In the genomic region with DNA sequence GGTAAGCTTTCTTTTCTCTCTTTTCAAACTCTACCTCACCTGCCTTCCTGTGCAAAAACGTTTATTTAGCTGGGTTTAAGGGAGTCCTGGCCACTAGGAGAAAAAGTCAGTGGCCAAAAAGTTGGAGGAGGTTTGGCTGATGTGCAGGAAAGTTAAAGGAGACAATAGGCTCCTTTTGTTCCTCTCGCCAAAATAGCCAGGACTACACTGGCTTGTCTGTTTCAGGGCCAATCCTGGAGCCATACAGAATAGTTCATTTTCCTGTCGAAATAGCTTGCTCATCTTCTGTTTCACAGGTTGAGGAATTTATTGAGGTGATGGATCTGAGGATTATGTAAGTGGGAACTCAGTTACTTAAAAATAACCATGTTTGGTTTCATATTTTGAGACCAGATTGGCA, we compare ENCODE assay signal across 10 cellular contexts. TPM values are rescaled to one million over a fixed set of nuclear protein-coding genes. Genes with fewer than 3 reads are reported as not detected.
DNase-seq lines count a peak whose midpoint lies in the region; ATAC-seq, FAIRE-seq and TF ChIP-seq lines count a peak whose summit lies in the region.
"Had no signal": no experiment of that assay in that cellular context is flagged by ENCODE, and none has a peak within 500 bp of the region (broad histone marks: within the 10 kb centered on the region; RNA-seq: fewer than 3 reads in every experiment).

No MANE protein-coding gene starts in this region.

- no peaks in the 10 kb centered on the region for H3K9me3 ChIP-seq in AG04450 (ENCODE audit: control insufficient read depth, insufficient read depth, low read length)
- no peaks in the 10 kb centered on the region for H3K9me3 ChIP-seq in K562 (replicated peaks; ENCODE audit: control insufficient read depth, insufficient read depth, low read depth, low read length)
- H3K9me3 ChIP-seq in iPS-18a (ENCODE audit: control insufficient read depth, low read depth, low read length): peaks cover 18% of the 10 kb centered on the region

- peaks cover 71% of the 10 kb centered on the region for H3K79me2 ChIP-seq in K562 (ENCODE audit: control insufficient read depth, insufficient read depth, low read length)

- no peaks in the 10 kb centered on the region for H4K20me1 ChIP-seq in K562 (replicated peaks; ENCODE audit: control insufficient read depth, insufficient read depth, low read length)

- H3K4me2 ChIP-seq in K562 (ENCODE audit: insufficient read depth, low read length): peak overlapping the region; percentile 85

- ATAC-seq in K562 (no peak), HG03460 (IDR thresholded peaks at IDR 0.05; ENCODE audit: unreplicated experiment) (no peak)

- no peaks in the 10 kb centered on the region for H3K27me3 ChIP-seq in AG04450 (ENCODE audit: control insufficient read depth, insufficient read depth, low read length)
- H3K27me3 ChIP-seq in K562 (ENCODE audit: control insufficient read depth in 2 of 2, insufficient read depth in 2 of 2, low read length in 2 of 2): no peaks in the 10 kb centered on the region
- H3K27me3 ChIP-seq in iPS-18a (ENCODE audit: control insufficient read depth, insufficient read depth, low read length): no peaks in the 10 kb centered on the region

- no TSS peak for BruUV-seq in K562 (replicated peaks; lab: Mats Ljungman, UMichigan)

- TF ChIP-seq POLR2A in K562 (conservative IDR thresholded peaks at IDR 0.05): no peak

- POLR2A ChIA-PET in AG04450 (lab: Yijun Ruan, JAX) (no interaction called here), K562 (lab: Yijun Ruan, JAX) (interaction anchor here (0.6 to 1.4 kb wide), 9 partner anchors 9 to 504 kb away, joined by 3 to 5 read pairs (median 3); no protein-coding TSS in a partner anchor)

- peaks cover 31% of the 10 kb centered on the region for H3K36me3 ChIP-seq in K562 (ENCODE audit: control insufficient read depth, insufficient read depth, low read length)
- H3K36me3 ChIP-seq in iPS-18a (ENCODE audit: control insufficient read depth, low read depth, low read length): peaks cover 5% of the 10 kb centered on the region

- no peaks in the 10 kb centered on the region for H3K9me1 ChIP-seq in K562 (ENCODE audit: control insufficient read depth, insufficient read depth, low read length)

- no peak for FAIRE-seq in K562 (lab: Jason Lieb, UNC)
- FAIRE-seq: TTC549 had no signal

- no peak for TF ChIP-seq CTCF in AG04450 (IDR thresholded peaks at IDR 0.05; ENCODE audit: low read depth, low read length)
- TF ChIP-seq CTCF in K562 (IDR thresholded peaks at IDR 0.05 in 2 of 3, conservative IDR thresholded peaks at IDR 0.05 in 1 of 3; ENCODE audit: insufficient read depth in 2 of 3, low read depth in 1 of 3, low read length in 3 of 3): no peak

- DNase-seq in AG04450 (ENCODE audit: low read depth, low spot score) (no peak), K562 (ENCODE audit: extremely low read depth in 1 of 4, low spot score in 3 of 4) (no peak), putamen (ENCODE audit: low spot score) (peak; percentile 1), EL (no peak), CD1c-positive myeloid dendritic cell (ENCODE audit: extremely low spot score) (no peak), NCI-H2081 treated with DMSO at 0.1 percent for 48 hours (lab: John Stamatoyannopoulos, UW) (no peak)
- DNase-seq: NCI-H146 had no signal

- WGBS in K562 (ENCODE audit: insufficient coverage, low coverage, missing lambda C conversion rate): 0% methylated on average over 3 of the region's 3 CpGs

- peak overlapping the region; percentile 64; the same call in 1 of the 2 replicates for H2AFZ ChIP-seq in K562 (ENCODE audit: low read depth, low read length)

- in situ Hi-C loops in K562 (cut with MboI): no loop called here

- TF ChIP-seq RAD21 in K562 (CRISPR knock-in tag; conservative IDR thresholded peaks at IDR 0.05 in 1 of 2, IDR thresholded peaks at IDR 0.05 in 1 of 2): no peak

- CTCF ChIA-PET in AG04450 (lab: Charles Lee): no interaction called here
- CTCF ChIA-PET in K562 (lab: Yijun Ruan, JAX; ENCODE audit: low intra/inter-chr PET ratio): no interaction called here

- H3K4me1 ChIP-seq in K562 (replicated peaks in 1 of 2; ENCODE audit: control insufficient read depth in 2 of 2, insufficient read depth in 2 of 2, low read length in 2 of 2) (peaks cover 0 to 20% of the 10 kb centered on the region in 2 experiments; a peak in 2 of 5 replicates), iPS-18a (ENCODE audit: control insufficient read depth, low read depth, low read length) (no peaks in the 10 kb centered on the region)

- intact Hi-C loops in K562 (cut with micrococcal nuclease): loop anchor here (5.0 kb wide), 2 partner anchors 132 to 147 kb away; no protein-coding TSS in a partner anchor

- H3K4me3 ChIP-seq in AG04450 (ENCODE audit: low read depth, low read length): peak overlapping the region; percentile 63
- H3K4me3 ChIP-seq in K562: peak overlapping the region; percentile 66
- H3K4me3 ChIP-seq in iPS-18a (ENCODE audit: low read length): peak overlapping the region; percentile 78

- no peak for TF ChIP-seq EP300 in K562 (IDR thresholded peaks at IDR 0.05; ENCODE audit: low read length)

- H3K9ac ChIP-seq in K562 (ENCODE audit: insufficient read depth in 1 of 2, low read depth in 2 of 2, low read length in 2 of 2) (peak overlapping the region; percentile 28 to 78; a peak in 3 of 4 replicates), iPS-18a (ENCODE audit: low read length) (peak overlapping the region; percentile 63)

- H3K27ac ChIP-seq in AG04450 (ENCODE audit: low read depth, low read length) (peak overlapping the region; percentile 31), K562 (ENCODE audit: extremely low read depth, low read depth, low read length) (peak overlapping the region; percentile 89), iPS-18a (ENCODE audit: low read length) (peak overlapping the region; percentile 15)

TF ChIP-seq in K562, 482 proteins besides CTCF, POLR2A, EP300 and RAD21:
- no peak for TF ChIP-seq ZC3H4 (CRISPR knock-in tag; IDR thresholded peaks at IDR 0.05; ENCODE audit: borderline replicate concordance)
- no peak for TF ChIP-seq FOXJ2 (tag; IDR thresholded peaks at IDR 0.05)
- TF ChIP-seq HMG20B (CRISPR knock-in tag; IDR thresholded peaks at IDR 0.05): no peak
- TF ChIP-seq PHB2 (IDR thresholded peaks at IDR 0.05; ENCODE audit: low read depth): no peak
- TF ChIP-seq, protein P1, sequence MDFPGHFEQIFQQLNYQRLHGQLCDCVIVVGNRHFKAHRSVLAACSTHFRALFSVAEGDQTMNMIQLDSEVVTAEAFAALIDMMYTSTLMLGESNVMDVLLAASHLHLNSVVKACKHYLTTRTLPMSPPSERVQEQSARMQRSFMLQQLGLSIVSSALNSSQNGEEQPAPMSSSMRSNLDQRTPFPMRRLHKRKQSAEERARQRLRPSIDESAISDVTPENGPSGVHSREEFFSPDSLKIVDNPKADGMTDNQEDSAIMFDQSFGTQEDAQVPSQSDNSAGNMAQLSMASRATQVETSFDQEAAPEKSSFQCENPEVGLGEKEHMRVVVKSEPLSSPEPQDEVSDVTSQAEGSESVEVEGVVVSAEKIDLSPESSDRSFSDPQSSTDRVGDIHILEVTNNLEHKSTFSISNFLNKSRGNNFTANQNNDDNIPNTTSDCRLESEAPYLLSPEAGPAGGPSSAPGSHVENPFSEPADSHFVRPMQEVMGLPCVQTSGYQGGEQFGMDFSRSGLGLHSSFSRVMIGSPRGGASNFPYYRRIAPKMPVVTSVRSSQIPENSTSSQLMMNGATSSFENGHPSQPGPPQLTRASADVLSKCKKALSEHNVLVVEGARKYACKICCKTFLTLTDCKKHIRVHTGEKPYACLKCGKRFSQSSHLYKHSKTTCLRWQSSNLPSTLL (IDR thresholded peaks at IDR 0.05): no peak
- TF ChIP-seq SRSF1 (IDR thresholded peaks at IDR 0.05; ENCODE audit: low read depth, low read length): no peak
- TF ChIP-seq PHF8 (IDR thresholded peaks at IDR 0.05; ENCODE audit: borderline replicate concordance, low read length): peak; percentile 9; the same call in 1 of the 2 replicates
- TF ChIP-seq RBFOX2 (IDR thresholded peaks at IDR 0.05; ENCODE audit: low read depth, low read length): 0 out of 2 replicates have a peak, but pooled peaks have one; percentile 25
- TF ChIP-seq, protein P2, sequence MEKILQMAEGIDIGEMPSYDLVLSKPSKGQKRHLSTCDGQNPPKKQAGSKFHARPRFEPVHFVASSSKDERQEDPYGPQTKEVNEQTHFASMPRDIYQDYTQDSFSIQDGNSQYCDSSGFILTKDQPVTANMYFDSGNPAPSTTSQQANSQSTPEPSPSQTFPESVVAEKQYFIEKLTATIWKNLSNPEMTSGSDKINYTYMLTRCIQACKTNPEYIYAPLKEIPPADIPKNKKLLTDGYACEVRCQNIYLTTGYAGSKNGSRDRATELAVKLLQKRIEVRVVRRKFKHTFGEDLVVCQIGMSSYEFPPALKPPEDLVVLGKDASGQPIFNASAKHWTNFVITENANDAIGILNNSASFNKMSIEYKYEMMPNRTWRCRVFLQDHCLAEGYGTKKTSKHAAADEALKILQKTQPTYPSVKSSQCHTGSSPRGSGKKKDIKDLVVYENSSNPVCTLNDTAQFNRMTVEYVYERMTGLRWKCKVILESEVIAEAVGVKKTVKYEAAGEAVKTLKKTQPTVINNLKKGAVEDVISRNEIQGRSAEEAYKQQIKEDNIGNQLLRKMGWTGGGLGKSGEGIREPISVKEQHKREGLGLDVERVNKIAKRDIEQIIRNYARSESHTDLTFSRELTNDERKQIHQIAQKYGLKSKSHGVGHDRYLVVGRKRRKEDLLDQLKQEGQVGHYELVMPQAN (IDR thresholded peaks at IDR 0.05; ENCODE audit: borderline replicate concordance): no peak
TF ChIP-seq in K562: peak in this region for 2.

RNA-seq across cellular contexts. Expression of a gene that starts 0.4 kb away (rescaled TPM):
- 49.4 and 59.3 TPM in 2 replicates for polyA plus RNA-seq in AG04450 (2011; rRNA removed)
- polyA minus RNA-seq in AG04450 (2011; rRNA and poly(A)+ RNA removed): 29.8 and 42.9 TPM in 2 replicates
- 131 and 171 TPM in 2 replicates for total RNA-seq in K562 (2011; cell fraction: chromatin; rRNA removed; ENCODE audit: low replicate concordance)
- total RNA-seq in K562 (2011; cell fraction: nucleolus; rRNA removed): 116 and 131 TPM in 2 replicates
- 117 and 125 TPM in 2 replicates for total RNA-seq in K562 (2011; cell fraction: nucleoplasm; rRNA removed)
- 40.5 and 42.2 TPM in 2 replicates for total RNA-seq in K562 (2014; rRNA removed)
- 42.9 and 46.4 TPM in 2 replicates for total RNA-seq in K562 (2014; rRNA removed; fragmentation: Illumina TruSeq; extraction: Trizol)
- total RNA-seq in K562 (2015; rRNA removed; fragmentation: Illumina TruSeq; extraction: Trizol): 29.1 and 32.7 TPM in 2 replicates
- 51.8 and 55.8 TPM in 2 replicates for total RNA-seq in K562 (2021)
- polyA plus RNA-seq in K562 (2011; rRNA removed): 67.6 and 116 TPM in 2 replicates
- polyA plus RNA-seq in K562 (2011; cell fraction: cytosol; rRNA removed): 38.2 and 65.7 TPM in 2 replicates
- 145 and 157 TPM in 2 replicates for polyA plus RNA-seq in K562 (2011; cell fraction: nucleus; rRNA removed)
- polyA plus RNA-seq in K562 (2012): 36.5 and 56.1 TPM in 2 replicates
- 39.5 and 44.6 TPM in 2 replicates for polyA plus RNA-seq in K562 (2014; fragmentation: Illumina TruSeq; extraction: Trizol)
- 10 to 100 TPM; 22.4 to 46.9 TPM for polyA plus RNA-seq in K562 (2014; fragmentation: Nextera tagmentation; extraction: Ambion mirVana)
- 27.5 and 30.2 TPM in 2 replicates for polyA plus RNA-seq in K562 (2014; rRNA removed)
- 114 and 202 TPM in 2 replicates for polyA minus RNA-seq in K562 (2011; rRNA and poly(A)+ RNA removed)
- 42.9 and 62.4 TPM in 2 replicates for polyA minus RNA-seq in K562 (2011; cell fraction: cytosol; rRNA and poly(A)+ RNA removed)
- 93.2 and 145 TPM in 2 replicates for polyA minus RNA-seq in K562 (2011; cell fraction: nucleus; rRNA and poly(A)+ RNA removed)

Comparison
In these comparisons a context has a peak if more than half of its experiments do, and no peak if none do; other contexts are left out.
1. H3K27ac ChIP-seq: peak in every context shown above with its lines; median percentile 89 in K562; 31 in AG04450; 15 in iPS-18a.